ENCODE assay signal across 1 cellular context in genomic region chr1:67193700-67194099, GRCh38.
A peak's percentile ranks its signal among the peaks of the same experiment; 100 is the strongest.
TF ChIP-seq lines count a peak whose summit lies in the region.

No MANE protein-coding gene starts in this region.

TF ChIP-seq in GM12878, 131 proteins besides CTCF, POLR2A, EP300 and RAD21:
- TF ChIP-seq, protein P1, sequence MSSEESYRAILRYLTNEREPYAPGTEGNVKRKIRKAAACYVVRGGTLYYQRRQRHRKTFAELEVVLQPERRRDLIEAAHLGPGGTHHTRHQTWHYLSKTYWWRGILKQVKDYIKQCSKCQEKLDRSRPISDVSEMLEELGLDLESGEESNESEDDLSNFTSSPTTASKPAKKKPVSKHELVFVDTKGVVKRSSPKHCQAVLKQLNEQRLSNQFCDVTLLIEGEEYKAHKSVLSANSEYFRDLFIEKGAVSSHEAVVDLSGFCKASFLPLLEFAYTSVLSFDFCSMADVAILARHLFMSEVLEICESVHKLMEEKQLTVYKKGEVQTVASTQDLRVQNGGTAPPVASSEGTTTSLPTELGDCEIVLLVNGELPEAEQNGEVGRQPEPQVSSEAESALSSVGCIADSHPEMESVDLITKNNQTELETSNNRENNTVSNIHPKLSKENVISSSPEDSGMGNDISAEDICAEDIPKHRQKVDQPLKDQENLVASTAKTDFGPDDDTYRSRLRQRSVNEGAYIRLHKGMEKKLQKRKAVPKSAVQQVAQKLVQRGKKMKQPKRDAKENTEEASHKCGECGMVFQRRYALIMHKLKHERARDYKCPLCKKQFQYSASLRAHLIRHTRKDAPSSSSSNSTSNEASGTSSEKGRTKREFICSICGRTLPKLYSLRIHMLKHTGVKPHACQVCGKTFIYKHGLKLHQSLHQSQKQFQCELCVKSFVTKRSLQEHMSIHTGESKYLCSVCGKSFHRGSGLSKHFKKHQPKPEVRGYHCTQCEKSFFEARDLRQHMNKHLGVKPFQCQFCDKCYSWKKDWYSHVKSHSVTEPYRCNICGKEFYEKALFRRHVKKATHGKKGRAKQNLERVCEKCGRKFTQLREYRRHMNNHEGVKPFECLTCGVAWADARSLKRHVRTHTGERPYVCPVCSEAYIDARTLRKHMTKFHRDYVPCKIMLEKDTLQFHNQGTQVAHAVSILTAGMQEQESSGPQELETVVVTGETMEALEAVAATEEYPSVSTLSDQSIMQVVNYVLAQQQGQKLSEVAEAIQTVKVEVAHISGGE (CRISPR knock-in tag; IDR thresholded peaks at IDR 0.05): no peak
- TF ChIP-seq NR2F1 (conservative IDR thresholded peaks at IDR 0.05) (peak; percentile 57), HCFC1 (IDR thresholded peaks at IDR 0.05; ENCODE audit: low read length) (no peak), JUND (IDR thresholded peaks at IDR 0.05; ENCODE audit: low read depth, low read length) (no peak), PKNOX1 (IDR thresholded peaks at IDR 0.05) (peak; percentile 38; the same call in 1 of the 2 replicates), TCF3 (IDR thresholded peaks at IDR 0.05; ENCODE audit: borderline replicate concordance, insufficient read depth, low read depth, low read length) (no peak), HDAC6 (IDR thresholded peaks at IDR 0.05; ENCODE audit: unreplicated experiment) (no peak), PAX8 (IDR thresholded peaks at IDR 0.05) (no peak), NR2C1 (IDR thresholded peaks at IDR 0.05) (no peak), PML (IDR thresholded peaks at IDR 0.05; ENCODE audit: low read length) (no peak), FOXM1 (IDR thresholded peaks at IDR 0.05; ENCODE audit: low read depth, low read length) (no peak), RUNX3 (IDR thresholded peaks at IDR 0.05; ENCODE audit: low read length) (0 out of 2 replicates have a peak, but pooled peaks have one; percentile 15), E2F4 (IDR thresholded peaks at IDR 0.05; ENCODE audit: low read depth, low read length) (no peak)
- TF ChIP-seq, protein P2, sequence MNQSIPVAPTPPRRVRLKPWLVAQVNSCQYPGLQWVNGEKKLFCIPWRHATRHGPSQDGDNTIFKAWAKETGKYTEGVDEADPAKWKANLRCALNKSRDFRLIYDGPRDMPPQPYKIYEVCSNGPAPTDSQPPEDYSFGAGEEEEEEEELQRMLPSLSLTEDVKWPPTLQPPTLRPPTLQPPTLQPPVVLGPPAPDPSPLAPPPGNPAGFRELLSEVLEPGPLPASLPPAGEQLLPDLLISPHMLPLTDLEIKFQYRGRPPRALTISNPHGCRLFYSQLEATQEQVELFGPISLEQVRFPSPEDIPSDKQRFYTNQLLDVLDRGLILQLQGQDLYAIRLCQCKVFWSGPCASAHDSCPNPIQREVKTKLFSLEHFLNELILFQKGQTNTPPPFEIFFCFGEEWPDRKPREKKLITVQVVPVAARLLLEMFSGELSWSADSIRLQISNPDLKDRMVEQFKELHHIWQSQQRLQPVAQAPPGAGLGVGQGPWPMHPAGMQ (IDR thresholded peaks at IDR 0.05; ENCODE audit: borderline replicate concordance): no peak
- TF ChIP-seq, protein P3, sequence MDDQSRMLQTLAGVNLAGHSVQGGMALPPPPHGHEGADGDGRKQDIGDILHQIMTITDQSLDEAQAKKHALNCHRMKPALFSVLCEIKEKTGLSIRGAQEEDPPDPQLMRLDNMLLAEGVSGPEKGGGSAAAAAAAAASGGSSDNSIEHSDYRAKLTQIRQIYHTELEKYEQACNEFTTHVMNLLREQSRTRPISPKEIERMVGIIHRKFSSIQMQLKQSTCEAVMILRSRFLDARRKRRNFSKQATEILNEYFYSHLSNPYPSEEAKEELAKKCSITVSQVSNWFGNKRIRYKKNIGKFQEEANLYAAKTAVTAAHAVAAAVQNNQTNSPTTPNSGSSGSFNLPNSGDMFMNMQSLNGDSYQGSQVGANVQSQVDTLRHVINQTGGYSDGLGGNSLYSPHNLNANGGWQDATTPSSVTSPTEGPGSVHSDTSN (IDR thresholded peaks at IDR 0.05; ENCODE audit: insufficient replicate concordance, low read depth, low read length): no peak
TF ChIP-seq in GM12878: peak in this region for 3.
